In genomic region chr9:129832957-129833356, GRCh38 we compare ENCODE assay signal across 16 cellular contexts. TPM values are rescaled to one million over a fixed set of nuclear protein-coding genes. Genes with fewer than 3 reads are reported as not detected.
DNase-seq lines count a peak whose midpoint lies in the region; ATAC-seq lines count a peak whose summit lies in the region.
"Had no signal": no experiment of that assay in that cellular context is flagged by ENCODE, and none has a peak within 500 bp of the region (broad histone marks: within the 10 kb centered on the region; RNA-seq: fewer than 3 reads in every experiment).

No MANE protein-coding gene starts in this region.

- H3K4me1 Mint-ChIP-seq in stimulated activated naive CD8-positive, alpha-beta T cell treated with anti-CD3 and anti-CD28 coated beads, Interleukin-15, Interleukin-2, amounts not matched to agents 100 ng/mL and 50 ng/mL, for 24 hours (ENCODE audit: low read depth): peaks cover 35% of the 10 kb centered on the region
- peaks cover 33% of the 10 kb centered on the region for H3K4me1 Mint-ChIP-seq in activated CD4-positive, alpha-beta memory T cell treated with anti-CD3 and anti-CD28 coated beads for 36 hours (ENCODE audit: low read depth)
- H3K4me1 Mint-ChIP-seq in immature natural killer cell: peaks cover 40 to 46% of the 10 kb centered on the region in 2 donors

- POLR2A ChIA-PET in activated CD4-positive, alpha-beta memory T cell treated with anti-CD3 and anti-CD28 coated beads for 36 hours (lab: Charles Lee): interaction anchor here (0.7 kb wide), 1 partner anchor 201 kb away, joined by 4 read pairs; no protein-coding TSS in a partner anchor

- H3K27me3 Mint-ChIP-seq in stimulated activated naive CD8-positive, alpha-beta T cell treated with anti-CD3 and anti-CD28 coated beads, Interleukin-15, Interleukin-2, amounts not matched to agents 100 ng/mL and 50 ng/mL, for 24 hours: no peaks in the 10 kb centered on the region
- H3K27me3 Mint-ChIP-seq in activated CD4-positive, alpha-beta memory T cell treated with anti-CD3 and anti-CD28 coated beads for 36 hours: no peaks in the 10 kb centered on the region
- peaks cover 0 to 11% (median 9%) of the 10 kb centered on the region in 3 donors for H3K27me3 Mint-ChIP-seq in immature natural killer cell (ENCODE audit: low read depth in 3 of 3)

- H3K27ac Mint-ChIP-seq in stimulated activated naive CD8-positive, alpha-beta T cell treated with anti-CD3 and anti-CD28 coated beads, Interleukin-15, Interleukin-2, amounts not matched to agents 100 ng/mL and 50 ng/mL, for 24 hours: peak overlapping the region; percentile 94
- H3K27ac Mint-ChIP-seq in activated CD4-positive, alpha-beta memory T cell treated with anti-CD3 and anti-CD28 coated beads for 36 hours: no peak overlapping the region
- peak overlapping the region in 4 of 6 donors; percentile 24 to 96 (median 88) for H3K27ac Mint-ChIP-seq in immature natural killer cell

- peak overlapping the region; percentile 95 for H3K4me3 Mint-ChIP-seq in stimulated activated naive CD8-positive, alpha-beta T cell treated with anti-CD3 and anti-CD28 coated beads, Interleukin-15, Interleukin-2, amounts not matched to agents 100 ng/mL and 50 ng/mL, for 24 hours
- H3K4me3 Mint-ChIP-seq in activated CD4-positive, alpha-beta memory T cell treated with anti-CD3 and anti-CD28 coated beads for 36 hours: peak overlapping the region; percentile 98
- peak overlapping the region in 2 of 5 donors; percentile 97 for H3K4me3 Mint-ChIP-seq in immature natural killer cell

- DNase-seq in stimulated activated naive CD8-positive, alpha-beta T cell treated with anti-CD3 and anti-CD28 coated beads, Interleukin-15, Interleukin-2, amounts not matched to agents 100 U/mL and 50 U/mL, for 24 hours: no peak
- DNase-seq in activated CD4-positive, alpha-beta memory T cell treated with anti-CD3 and anti-CD28 coated beads for 36 hours: no peak
- DNase-seq in immature natural killer cell: no peak
- no peak for DNase-seq in effector CD4-positive, alpha-beta T cell
- DNase-seq in C1 segment of cervical spinal cord (lab: John Stamatoyannopoulos, UW): no peak
- no peak for DNase-seq in NCI-H1417 (lab: John Stamatoyannopoulos, UW)
- DNase-seq: activated CD4-positive, alpha-beta T cell treated with anti-CD3 and anti-CD28 coated beads, Interleukin-2, amount 50 U/mL, for 1 hour; activated gamma-delta T cell treated with Interleukin-2 at 50 U/mL for 16 hours; NCI-H1694; nucleus accumbens; SIG-M5; stimulated activated CD4-positive, alpha-beta T cell treated with anti-CD3 and anti-CD28 coated beads, Interleukin-2, amount 100 ng/mL, for 24 hours; T-helper 9 cell had no signal

- intact Hi-C loops in activated CD4-positive, alpha-beta memory T cell treated with anti-CD3 and anti-CD28 coated beads for 36 hours (cut with micrococcal nuclease): no loop called here

- ATAC-seq in stimulated activated naive CD8-positive, alpha-beta T cell treated with anti-CD3 and anti-CD28 coated beads, Interleukin-15, Interleukin-2, amounts not matched to agents 100 U/mL and 50 U/mL, for 24 hours: no peak
- no peak for ATAC-seq in GM21528 (IDR thresholded peaks at IDR 0.05; ENCODE audit: low FRiP score, unreplicated experiment)
- ATAC-seq: sciatic nerve had no signal

- no peaks in the 10 kb centered on the region for H3K9me3 Mint-ChIP-seq in stimulated activated naive CD8-positive, alpha-beta T cell treated with anti-CD3 and anti-CD28 coated beads, Interleukin-15, Interleukin-2, amounts not matched to agents 100 ng/mL and 50 ng/mL, for 24 hours
- no peaks in the 10 kb centered on the region for H3K9me3 Mint-ChIP-seq in activated CD4-positive, alpha-beta memory T cell treated with anti-CD3 and anti-CD28 coated beads for 36 hours
- H3K9me3 Mint-ChIP-seq in immature natural killer cell: no peaks in the 10 kb centered on the region

- CTCF ChIA-PET in activated CD4-positive, alpha-beta memory T cell treated with anti-CD3 and anti-CD28 coated beads for 36 hours (lab: Charles Lee): no interaction called here

- H3K36me3 Mint-ChIP-seq in stimulated activated naive CD8-positive, alpha-beta T cell treated with anti-CD3 and anti-CD28 coated beads, Interleukin-15, Interleukin-2, amounts not matched to agents 100 ng/mL and 50 ng/mL, for 24 hours (ENCODE audit: low read depth): peaks cover 58% of the 10 kb centered on the region
- peaks cover 34% of the 10 kb centered on the region for H3K36me3 Mint-ChIP-seq in activated CD4-positive, alpha-beta memory T cell treated with anti-CD3 and anti-CD28 coated beads for 36 hours
- H3K36me3 Mint-ChIP-seq in immature natural killer cell: peaks cover 11 to 31% (median 21%) of the 10 kb centered on the region in 3 donors

RNA-seq across cellular contexts. Expression of gene C9orf78, which starts 2.1 kb away (rescaled TPM):
- total RNA-seq in activated CD4-positive, alpha-beta memory T cell treated with anti-CD3 and anti-CD28 coated beads for 36 hours: 10 to 100 TPM; 43.6 to 47.0 TPM
- 100 to 1,000 TPM; 147 to 196 (median 173) TPM for polyA plus RNA-seq in immature natural killer cell

RNA-seq across cellular contexts. Expression of gene USP20, which starts 2.3 kb away (rescaled TPM):
- total RNA-seq in activated CD4-positive, alpha-beta memory T cell treated with anti-CD3 and anti-CD28 coated beads for 36 hours: 10 to 100 TPM; 51.6 to 55.3 TPM
- polyA plus RNA-seq in immature natural killer cell: 10 to 100 TPM; 21.6 to 51.8 (median 25.1) TPM

RNA-seq across cellular contexts. Expression of gene TOR1A, which starts 9.0 kb away (rescaled TPM):
- 10 to 100 TPM; 38.5 to 41.6 TPM for total RNA-seq in activated CD4-positive, alpha-beta memory T cell treated with anti-CD3 and anti-CD28 coated beads for 36 hours
- 100 to 1,000 TPM in 2 of 3 donors, 10 to 100 TPM in 1; 89.3 to 131 (median 108) TPM for polyA plus RNA-seq in immature natural killer cell

RNA-seq across cellular contexts. Expression of gene TOR1B, which starts 30.0 kb away (rescaled TPM):
- total RNA-seq in activated CD4-positive, alpha-beta memory T cell treated with anti-CD3 and anti-CD28 coated beads for 36 hours: 10 to 100 TPM; 20.6 to 23.0 TPM
- polyA plus RNA-seq in immature natural killer cell: 10 to 100 TPM; 23.2 to 45.1 (median 25.8) TPM
